Comparison of ENCODE assay signal across 1 cellular context in genomic region chr4:24594887-24595286, GRCh38.
TF ChIP-seq lines count a peak whose summit lies in the region.

No MANE protein-coding gene starts in this region.

TF ChIP-seq in HEK293, 187 proteins besides CTCF, POLR2A, EP300 and RAD21 (continued from another document):
- TF ChIP-seq PRDM2 (tag by site-specific recombination; IDR thresholded peaks at IDR 0.05; ENCODE audit: borderline replicate concordance) (no peak), ZNF366 (tag by site-specific recombination; conservative IDR thresholded peaks at IDR 0.05) (no peak), ZNF404 (tag by site-specific recombination; IDR thresholded peaks at IDR 0.05) (no peak), ZNF433 (tag by site-specific recombination; IDR thresholded peaks at IDR 0.05; ENCODE audit: low read depth) (no peak), ZNF558 (tag by site-specific recombination; IDR thresholded peaks at IDR 0.05) (no peak), ZBTB17 (tag by site-specific recombination; IDR thresholded peaks at IDR 0.05) (0 out of 2 replicates have a peak, but pooled peaks have one; percentile 15), ZNF24 (tag by site-specific recombination; IDR thresholded peaks at IDR 0.05) (no peak), ZNF16 (tag by site-specific recombination; IDR thresholded peaks at IDR 0.05; ENCODE audit: low read depth) (no peak), KLF17 (tag by site-specific recombination; IDR thresholded peaks at IDR 0.05) (no peak), ZNF394 (tag by site-specific recombination; IDR thresholded peaks at IDR 0.05; ENCODE audit: borderline replicate concordance) (no peak), ZNF560 (tag by site-specific recombination; IDR thresholded peaks at IDR 0.05; ENCODE audit: borderline replicate concordance) (no peak), ZNF416 (tag by site-specific recombination; IDR thresholded peaks at IDR 0.05) (no peak), WT1 (tag by site-specific recombination; IDR thresholded peaks at IDR 0.05) (0 out of 2 replicates have a peak, but pooled peaks have one; percentile 17), ELK4 (IDR thresholded peaks at IDR 0.05; ENCODE audit: borderline replicate concordance, low read depth, low read length) (no peak), RBAK (tag by site-specific recombination; IDR thresholded peaks at IDR 0.05) (no peak), FEZF1 (tag by site-specific recombination; IDR thresholded peaks at IDR 0.05) (peak; percentile 25; the same call in 1 of the 2 replicates), ZNF837 (tag by site-specific recombination; IDR thresholded peaks at IDR 0.05) (no peak), PRDM6 (tag by site-specific recombination; IDR thresholded peaks at IDR 0.05) (peak; percentile 62; the same call in 1 of the 2 replicates)
TF ChIP-seq in HEK293: peak in this region for 8.
